In genomic region chr5:40439103-40439502, GRCh38 we compare ENCODE assay signal across 8 cellular contexts.
DNase-seq lines count a peak whose midpoint lies in the region; ATAC-seq and TF ChIP-seq lines count a peak whose summit lies in the region.
"Not testable (repeated sequence)": the region's sequence is repeated elsewhere in the genome, so short reads cannot be mapped to it uniquely, and the experiment has no call there.

No MANE protein-coding gene starts in this region.

- WGBS in testis, 2 donors, result 67 to 94% methylated on average over 2 to 3 of the region's 3 CpGs

- H3K4me1 ChIP-seq in CD8-positive, alpha-beta memory T cell (ENCODE audit: insufficient read depth, low read length), result peaks cover 48% of the 10 kb centered on the region
- not testable (repeated sequence) for H3K4me1 ChIP-seq in testis

- not testable (repeated sequence) for H3K36me3 ChIP-seq in CD8-positive, alpha-beta memory T cell (ENCODE audit: insufficient read depth, low read length); testis (ENCODE audit: low read depth, missing control alignments)

- H3K36me3 Mint-ChIP-seq in CD8-positive, alpha-beta memory T cell; T-helper 17 cell (ENCODE audit: low read depth): not testable (repeated sequence)
- peaks cover 18% of the 10 kb centered on the region for H3K36me3 Mint-ChIP-seq in activated CD4-positive, alpha-beta memory T cell treated with anti-CD3 and anti-CD28 coated beads, Interleukin-2, amount 10 ng/mL, durations not matched to agents 7 days and 5 days (ENCODE audit: low read depth)
- peaks cover 18% of the 10 kb centered on the region for H3K36me3 Mint-ChIP-seq in central memory CD8-positive, alpha-beta T cell (ENCODE audit: insufficient read depth)
- peaks cover 22% of the 10 kb centered on the region for H3K36me3 Mint-ChIP-seq in natural killer cell treated with Interleukin-12 subunit alpha and Interleukin-12 subunit beta and Interleukin-15 and Interleukin-18, amount 100 ng/mL, for 72 hours

- peaks cover 65 to 75% (median 71%) of the 10 kb centered on the region in 3 donors for H3K4me1 Mint-ChIP-seq in CD8-positive, alpha-beta memory T cell
- H3K4me1 Mint-ChIP-seq in T-helper 17 cell, result peaks cover 35% of the 10 kb centered on the region
- peaks cover 68% of the 10 kb centered on the region for H3K4me1 Mint-ChIP-seq in activated CD4-positive, alpha-beta memory T cell treated with anti-CD3 and anti-CD28 coated beads, Interleukin-2, amount 10 ng/mL, durations not matched to agents 7 days and 5 days
- H3K4me1 Mint-ChIP-seq in central memory CD8-positive, alpha-beta T cell, result peaks cover 57% of the 10 kb centered on the region
- H3K4me1 Mint-ChIP-seq in natural killer cell treated with Interleukin-12 subunit alpha and Interleukin-12 subunit beta and Interleukin-15 and Interleukin-18, amount 100 ng/mL, for 72 hours (ENCODE audit: low read depth in 2 of 2), result peaks cover 72 to 84% of the 10 kb centered on the region in 2 donors

- not testable (repeated sequence) for H3K27ac ChIP-seq in CD8-positive, alpha-beta memory T cell (ENCODE audit: low read depth, low read length); testis

- H3K9me3 ChIP-seq in CD8-positive, alpha-beta memory T cell (ENCODE audit: low read length); T-helper 17 cell (ENCODE audit: control insufficient read depth, low read length, poor library complexity, severe bottlenecking); testis: not testable (repeated sequence)

- CTCF ChIA-PET in CD8-positive, alpha-beta memory T cell (lab: Charles Lee), result interaction anchor here (0.8 to 4.4 kb wide), 6 partner anchors 28 to 269 kb away, joined by 3 to 32 read pairs (median 4); no protein-coding TSS in a partner anchor
- CTCF ChIA-PET in activated CD4-positive, alpha-beta memory T cell treated with anti-CD3 and anti-CD28 coated beads, Interleukin-2, amount 10 ng/mL, durations not matched to agents 7 days and 5 days (lab: Charles Lee), result interaction anchor here (4.1 kb wide), 1 partner anchor 30 kb away, joined by 22 read pairs; no protein-coding TSS in a partner anchor

- not testable (repeated sequence) for TF ChIP-seq POLR2A in NB4 (IDR thresholded peaks at IDR 0.05; ENCODE audit: extremely low read depth, insufficient read length); testis (IDR thresholded peaks at IDR 0.05)

- H3K4me3 Mint-ChIP-seq in CD8-positive, alpha-beta memory T cell, result peak overlapping the region in 1 of 7 donors; percentile 13
- H3K4me3 Mint-ChIP-seq in T-helper 17 cell; activated CD4-positive, alpha-beta memory T cell treated with anti-CD3 and anti-CD28 coated beads, Interleukin-2, amount 10 ng/mL, durations not matched to agents 7 days and 5 days: not testable (repeated sequence)
- H3K4me3 Mint-ChIP-seq in central memory CD8-positive, alpha-beta T cell, result peak overlapping the region; percentile 47
- peak overlapping the region; percentile 49 for H3K4me3 Mint-ChIP-seq in natural killer cell treated with Interleukin-12 subunit alpha and Interleukin-12 subunit beta and Interleukin-15 and Interleukin-18, amount 100 ng/mL, for 72 hours

- TF ChIP-seq CTCF in NB4 (IDR thresholded peaks at IDR 0.05; ENCODE audit: low read depth, low read length); testis (IDR thresholded peaks at IDR 0.05): not testable (repeated sequence)

- DNase-seq in CD8-positive, alpha-beta memory T cell, result peak in 3 of 5 donors; percentile 17 to 55 (median 49)
- DNase-seq in NB4 (ENCODE audit: low read depth) (peak; percentile 23), T-helper 17 cell (peak in 1 of 3 donors; percentile 21), testis (peak; percentile 64)
- peak; percentile 34 for DNase-seq in activated CD4-positive, alpha-beta memory T cell treated with anti-CD3 and anti-CD28 coated beads, Interleukin-2, amount 10 ng/mL, durations not matched to agents 7 days and 5 days
- DNase-seq in activated naive CD4-positive, alpha-beta T cell treated with Interleukin-2 at 50 U/mL for 16 hours, result peak; percentile 32
- not testable (repeated sequence) for DNase-seq in central memory CD8-positive, alpha-beta T cell (ENCODE audit: low spot score in 2 of 2); natural killer cell treated with Interleukin-12 subunit alpha and Interleukin-12 subunit beta and Interleukin-15 and Interleukin-18, amount 100 ng/mL, for 72 hours (ENCODE audit: low spot score)

- not testable (repeated sequence) for H3K27me3 ChIP-seq in CD8-positive, alpha-beta memory T cell (ENCODE audit: insufficient read depth, low read length, poor library complexity, severe bottlenecking); testis

- POLR2A ChIA-PET in CD8-positive, alpha-beta memory T cell (lab: Charles Lee), result not testable (repeated sequence)
- POLR2A ChIA-PET in activated CD4-positive, alpha-beta memory T cell treated with anti-CD3 and anti-CD28 coated beads, Interleukin-2, amount 10 ng/mL, durations not matched to agents 7 days and 5 days (lab: Charles Lee), result interaction anchor here (3.9 kb wide), 1 partner anchor 29 kb away, joined by 49 read pairs; no protein-coding TSS in a partner anchor

- not testable (repeated sequence) for H3K27me3 Mint-ChIP-seq in CD8-positive, alpha-beta memory T cell; T-helper 17 cell; activated CD4-positive, alpha-beta memory T cell treated with anti-CD3 and anti-CD28 coated beads, Interleukin-2, amount 10 ng/mL, durations not matched to agents 7 days and 5 days; central memory CD8-positive, alpha-beta T cell; natural killer cell treated with Interleukin-12 subunit alpha and Interleukin-12 subunit beta and Interleukin-15 and Interleukin-18, amount 100 ng/mL, for 72 hours

- peak overlapping the region; percentile 54 to 95 (median 74) for H3K27ac Mint-ChIP-seq in CD8-positive, alpha-beta memory T cell
- H3K27ac Mint-ChIP-seq in T-helper 17 cell, result peak overlapping the region; percentile 39
- H3K27ac Mint-ChIP-seq in activated CD4-positive, alpha-beta memory T cell treated with anti-CD3 and anti-CD28 coated beads, Interleukin-2, amount 10 ng/mL, durations not matched to agents 7 days and 5 days, result peak overlapping the region; percentile 14
- not testable (repeated sequence) for H3K27ac Mint-ChIP-seq in central memory CD8-positive, alpha-beta T cell (ENCODE audit: low read depth)
- H3K27ac Mint-ChIP-seq in natural killer cell treated with Interleukin-12 subunit alpha and Interleukin-12 subunit beta and Interleukin-15 and Interleukin-18, amount 100 ng/mL, for 72 hours, result peak overlapping the region; percentile 82 to 97

- H3K4me3 ChIP-seq in CD8-positive, alpha-beta memory T cell (ENCODE audit: low read length); NB4 (ENCODE audit: low read depth, low read length); testis: not testable (repeated sequence)

- ATAC-seq in T-helper 17 cell; central memory CD8-positive, alpha-beta T cell (replicated peaks; ENCODE audit: extremely low read depth, poor library complexity, severe bottlenecking); natural killer cell treated with Interleukin-12 subunit alpha and Interleukin-12 subunit beta and Interleukin-15 and Interleukin-18, amount 100 ng/mL, for 72 hours: not testable (repeated sequence)

- intact Hi-C loops in testis (cut with DNase I; ENCODE audit: low total_unique reads), result not testable (repeated sequence)

- not testable (repeated sequence) for H3K9me3 Mint-ChIP-seq in CD8-positive, alpha-beta memory T cell; activated CD4-positive, alpha-beta memory T cell treated with anti-CD3 and anti-CD28 coated beads, Interleukin-2, amount 10 ng/mL, durations not matched to agents 7 days and 5 days; central memory CD8-positive, alpha-beta T cell; natural killer cell treated with Interleukin-12 subunit alpha and Interleukin-12 subunit beta and Interleukin-15 and Interleukin-18, amount 100 ng/mL, for 72 hours
